ENCODE assay signal across 1 cellular context in genomic region chr4:105281016-105281415, GRCh38.
TF ChIP-seq lines count a peak whose summit lies in the region.

No MANE protein-coding gene starts in this region.

TF ChIP-seq in K562, 482 proteins besides CTCF, POLR2A, EP300 and RAD21 (continued from another document):
- TF ChIP-seq SFPQ (IDR thresholded peaks at IDR 0.05; ENCODE audit: low read depth, low read length) (no peak), ZBTB40 (IDR thresholded peaks at IDR 0.05) (0 out of 2 replicates have a peak, but pooled peaks have one; percentile 31), ZBTB40 (CRISPR knock-in tag; IDR thresholded peaks at IDR 0.05) (no peak), MAX (CRISPR knock-in tag; IDR thresholded peaks at IDR 0.05) (no peak), SIRT6 (IDR thresholded peaks at IDR 0.05; ENCODE audit: low read depth, low read length) (no peak)
TF ChIP-seq in K562: peak in this region for 1.
